1 cellular context compared by ENCODE assay signal in the genomic region with DNA sequence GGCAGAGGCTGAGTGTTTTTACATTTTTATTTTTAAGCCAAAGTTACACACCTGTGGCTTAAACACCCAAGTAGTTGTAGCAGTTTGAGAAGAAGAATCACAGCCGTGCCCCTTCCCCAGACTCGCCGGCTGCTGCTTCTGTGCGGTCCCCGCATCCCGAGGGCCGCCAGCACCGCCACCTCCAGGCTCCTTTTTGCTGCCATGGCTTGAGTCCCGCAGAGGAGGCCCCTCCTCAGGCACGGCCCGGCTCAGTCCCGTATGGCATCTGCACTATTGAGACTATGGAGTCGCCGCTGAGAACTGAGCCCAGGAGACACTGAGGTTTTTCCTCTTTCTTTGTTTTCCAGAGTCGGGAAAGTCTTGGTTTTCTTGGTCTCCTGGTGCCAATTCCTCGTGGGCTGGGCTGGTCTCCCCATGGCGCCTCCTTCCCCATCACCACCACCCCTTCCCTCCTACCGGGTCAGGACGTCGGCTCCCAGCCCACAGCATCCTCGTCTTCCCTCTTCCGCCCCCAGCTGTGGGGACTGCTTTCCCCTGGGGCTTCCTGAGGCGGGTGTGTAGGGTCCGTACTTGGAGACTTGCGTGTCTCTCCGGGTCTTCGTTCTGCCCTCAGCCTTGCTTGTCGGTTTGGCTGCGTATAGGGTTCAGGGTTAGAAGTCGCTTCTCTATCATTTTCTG.
TF ChIP-seq lines count a peak whose summit lies in the region.

No MANE protein-coding gene starts in this region.

TF ChIP-seq in WTC11, 78 proteins besides CTCF, POLR2A, EP300 and RAD21 (continued from another document):
- TF ChIP-seq, protein P1, sequence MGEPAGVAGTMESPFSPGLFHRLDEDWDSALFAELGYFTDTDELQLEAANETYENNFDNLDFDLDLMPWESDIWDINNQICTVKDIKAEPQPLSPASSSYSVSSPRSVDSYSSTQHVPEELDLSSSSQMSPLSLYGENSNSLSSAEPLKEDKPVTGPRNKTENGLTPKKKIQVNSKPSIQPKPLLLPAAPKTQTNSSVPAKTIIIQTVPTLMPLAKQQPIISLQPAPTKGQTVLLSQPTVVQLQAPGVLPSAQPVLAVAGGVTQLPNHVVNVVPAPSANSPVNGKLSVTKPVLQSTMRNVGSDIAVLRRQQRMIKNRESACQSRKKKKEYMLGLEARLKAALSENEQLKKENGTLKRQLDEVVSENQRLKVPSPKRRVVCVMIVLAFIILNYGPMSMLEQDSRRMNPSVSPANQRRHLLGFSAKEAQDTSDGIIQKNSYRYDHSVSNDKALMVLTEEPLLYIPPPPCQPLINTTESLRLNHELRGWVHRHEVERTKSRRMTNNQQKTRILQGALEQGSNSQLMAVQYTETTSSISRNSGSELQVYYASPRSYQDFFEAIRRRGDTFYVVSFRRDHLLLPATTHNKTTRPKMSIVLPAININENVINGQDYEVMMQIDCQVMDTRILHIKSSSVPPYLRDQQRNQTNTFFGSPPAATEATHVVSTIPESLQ (CRISPR knock-in tag; IDR thresholded peaks at IDR 0.05) = no peak
- TF ChIP-seq, protein P2, sequence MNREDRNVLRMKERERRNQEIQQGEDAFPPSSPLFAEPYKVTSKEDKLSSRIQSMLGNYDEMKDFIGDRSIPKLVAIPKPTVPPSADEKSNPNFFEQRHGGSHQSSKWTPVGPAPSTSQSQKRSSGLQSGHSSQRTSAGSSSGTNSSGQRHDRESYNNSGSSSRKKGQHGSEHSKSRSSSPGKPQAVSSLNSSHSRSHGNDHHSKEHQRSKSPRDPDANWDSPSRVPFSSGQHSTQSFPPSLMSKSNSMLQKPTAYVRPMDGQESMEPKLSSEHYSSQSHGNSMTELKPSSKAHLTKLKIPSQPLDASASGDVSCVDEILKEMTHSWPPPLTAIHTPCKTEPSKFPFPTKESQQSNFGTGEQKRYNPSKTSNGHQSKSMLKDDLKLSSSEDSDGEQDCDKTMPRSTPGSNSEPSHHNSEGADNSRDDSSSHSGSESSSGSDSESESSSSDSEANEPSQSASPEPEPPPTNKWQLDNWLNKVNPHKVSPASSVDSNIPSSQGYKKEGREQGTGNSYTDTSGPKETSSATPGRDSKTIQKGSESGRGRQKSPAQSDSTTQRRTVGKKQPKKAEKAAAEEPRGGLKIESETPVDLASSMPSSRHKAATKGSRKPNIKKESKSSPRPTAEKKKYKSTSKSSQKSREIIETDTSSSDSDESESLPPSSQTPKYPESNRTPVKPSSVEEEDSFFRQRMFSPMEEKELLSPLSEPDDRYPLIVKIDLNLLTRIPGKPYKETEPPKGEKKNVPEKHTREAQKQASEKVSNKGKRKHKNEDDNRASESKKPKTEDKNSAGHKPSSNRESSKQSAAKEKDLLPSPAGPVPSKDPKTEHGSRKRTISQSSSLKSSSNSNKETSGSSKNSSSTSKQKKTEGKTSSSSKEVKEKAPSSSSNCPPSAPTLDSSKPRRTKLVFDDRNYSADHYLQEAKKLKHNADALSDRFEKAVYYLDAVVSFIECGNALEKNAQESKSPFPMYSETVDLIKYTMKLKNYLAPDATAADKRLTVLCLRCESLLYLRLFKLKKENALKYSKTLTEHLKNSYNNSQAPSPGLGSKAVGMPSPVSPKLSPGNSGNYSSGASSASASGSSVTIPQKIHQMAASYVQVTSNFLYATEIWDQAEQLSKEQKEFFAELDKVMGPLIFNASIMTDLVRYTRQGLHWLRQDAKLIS (CRISPR knock-in tag; IDR thresholded peaks at IDR 0.05; ENCODE audit: borderline replicate concordance) = no peak
- TF ChIP-seq, protein P3, sequence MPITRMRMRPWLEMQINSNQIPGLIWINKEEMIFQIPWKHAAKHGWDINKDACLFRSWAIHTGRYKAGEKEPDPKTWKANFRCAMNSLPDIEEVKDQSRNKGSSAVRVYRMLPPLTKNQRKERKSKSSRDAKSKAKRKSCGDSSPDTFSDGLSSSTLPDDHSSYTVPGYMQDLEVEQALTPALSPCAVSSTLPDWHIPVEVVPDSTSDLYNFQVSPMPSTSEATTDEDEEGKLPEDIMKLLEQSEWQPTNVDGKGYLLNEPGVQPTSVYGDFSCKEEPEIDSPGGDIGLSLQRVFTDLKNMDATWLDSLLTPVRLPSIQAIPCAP (CRISPR knock-in tag; IDR thresholded peaks at IDR 0.05) = no peak
- no peak for TF ChIP-seq ZNF219 (CRISPR knock-in tag; IDR thresholded peaks at IDR 0.05; ENCODE audit: borderline replicate concordance)
- TF ChIP-seq TP53 (CRISPR knock-in tag; IDR thresholded peaks at IDR 0.05) = no peak
- TF ChIP-seq, protein P4, sequence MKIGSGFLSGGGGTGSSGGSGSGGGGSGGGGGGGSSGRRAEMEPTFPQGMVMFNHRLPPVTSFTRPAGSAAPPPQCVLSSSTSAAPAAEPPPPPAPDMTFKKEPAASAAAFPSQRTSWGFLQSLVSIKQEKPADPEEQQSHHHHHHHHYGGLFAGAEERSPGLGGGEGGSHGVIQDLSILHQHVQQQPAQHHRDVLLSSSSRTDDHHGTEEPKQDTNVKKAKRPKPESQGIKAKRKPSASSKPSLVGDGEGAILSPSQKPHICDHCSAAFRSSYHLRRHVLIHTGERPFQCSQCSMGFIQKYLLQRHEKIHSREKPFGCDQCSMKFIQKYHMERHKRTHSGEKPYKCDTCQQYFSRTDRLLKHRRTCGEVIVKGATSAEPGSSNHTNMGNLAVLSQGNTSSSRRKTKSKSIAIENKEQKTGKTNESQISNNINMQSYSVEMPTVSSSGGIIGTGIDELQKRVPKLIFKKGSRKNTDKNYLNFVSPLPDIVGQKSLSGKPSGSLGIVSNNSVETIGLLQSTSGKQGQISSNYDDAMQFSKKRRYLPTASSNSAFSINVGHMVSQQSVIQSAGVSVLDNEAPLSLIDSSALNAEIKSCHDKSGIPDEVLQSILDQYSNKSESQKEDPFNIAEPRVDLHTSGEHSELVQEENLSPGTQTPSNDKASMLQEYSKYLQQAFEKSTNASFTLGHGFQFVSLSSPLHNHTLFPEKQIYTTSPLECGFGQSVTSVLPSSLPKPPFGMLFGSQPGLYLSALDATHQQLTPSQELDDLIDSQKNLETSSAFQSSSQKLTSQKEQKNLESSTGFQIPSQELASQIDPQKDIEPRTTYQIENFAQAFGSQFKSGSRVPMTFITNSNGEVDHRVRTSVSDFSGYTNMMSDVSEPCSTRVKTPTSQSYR (CRISPR knock-in tag; IDR thresholded peaks at IDR 0.05) = no peak
